In the genomic region with DNA sequence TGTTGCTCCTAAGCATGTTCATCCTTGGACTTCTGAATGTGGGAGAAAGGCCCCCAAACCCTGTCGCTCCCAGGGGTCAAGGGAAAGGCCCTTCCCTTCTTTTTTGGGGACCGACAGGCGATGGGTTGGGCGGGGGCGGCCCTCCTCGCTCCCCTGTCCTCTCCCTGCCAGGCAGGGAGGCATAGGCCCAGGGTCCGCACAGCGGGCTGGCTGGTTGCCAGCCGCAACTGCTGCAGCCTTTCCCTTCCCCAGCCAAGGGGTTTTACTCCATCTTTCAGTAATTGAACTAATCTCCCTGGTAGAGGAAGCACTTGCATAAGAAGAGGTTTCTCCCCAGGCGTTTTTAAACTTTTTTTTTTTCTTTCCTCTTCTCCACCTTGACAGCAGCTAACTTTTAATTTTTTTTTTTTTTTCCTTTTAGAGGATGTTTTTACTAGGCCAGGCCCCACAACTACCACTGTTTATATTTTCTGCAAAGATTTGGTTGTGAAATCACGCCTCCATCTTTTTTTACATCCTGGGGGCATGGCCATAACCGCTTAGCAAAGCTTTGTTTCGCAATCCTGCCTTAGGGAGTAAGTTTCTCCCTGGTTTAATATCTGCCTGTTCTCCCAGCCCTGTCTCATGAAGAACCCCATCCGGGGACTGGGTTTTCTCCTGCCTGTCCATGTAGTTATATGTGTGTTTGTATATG, we compare ENCODE assay signal across 9 cellular contexts.
A peak's percentile ranks its signal among the peaks of the same experiment; 100 is the strongest.
DNase-seq lines count a peak whose midpoint lies in the region; ATAC-seq, FAIRE-seq and TF ChIP-seq lines count a peak whose summit lies in the region.
"Had no signal": no experiment of that assay in that cellular context is flagged by ENCODE, and none has a peak within 500 bp of the region (broad histone marks: within the 10 kb centered on the region; RNA-seq: fewer than 3 reads in every experiment).

No MANE protein-coding gene starts in this region.

- H3K36me3 Mint-ChIP-seq in astrocyte (ENCODE audit: low read depth, unreplicated experiment) (no peaks in the 10 kb centered on the region), T-cell (no peaks in the 10 kb centered on the region)

- no peak for FAIRE-seq in astrocyte (lab: Jason Lieb, UNC)

- no peak overlapping the region for H2AFZ ChIP-seq in astrocyte (ENCODE audit: low read depth, low read length)

- ATAC-seq in psoas muscle (no peak), T-cell (replicated peaks in 1 of 4) (no peak)

- H3K27me3 Mint-ChIP-seq in astrocyte (ENCODE audit: low read depth, unreplicated experiment) (no peaks in the 10 kb centered on the region), T-cell (no peaks in the 10 kb centered on the region)

- H3K4me3 ChIP-seq in astrocyte (ENCODE audit: insufficient read depth, low read depth, low read length) (no peak overlapping the region), psoas muscle (no peak overlapping the region)

- DNase-seq in AG08396 (ENCODE audit: low spot score) = peak; percentile 49
- peak; percentile 38 for DNase-seq in HuH-7.5 (ENCODE audit: low spot score)
- peak; percentile 42 for DNase-seq in astrocyte (ENCODE audit: low read depth)
- DNase-seq in left kidney (ENCODE audit: low read depth, low spot score) = peak; percentile 18
- no peak for DNase-seq in psoas muscle
- DNase-seq in DMS79 (lab: John Stamatoyannopoulos, UW) = no peak
- no peak for DNase-seq in T-cell
- no peak for DNase-seq in NCI-H1694 (lab: John Stamatoyannopoulos, UW)
- DNase-seq: NCI-H2171 treated with DMSO at 0.1 percent for 48 hours had no signal

- TF ChIP-seq CTCF in astrocyte (IDR thresholded peaks at IDR 0.05; ENCODE audit: insufficient read depth, low read depth, low read length) = no peak
- TF ChIP-seq CTCF in psoas muscle (IDR thresholded peaks at IDR 0.05) = no peak

- H3K9me3 ChIP-seq in astrocyte (ENCODE audit: insufficient read depth, low read depth, low read length) (no peaks in the 10 kb centered on the region), psoas muscle (no peaks in the 10 kb centered on the region)

- 78 to 86% (median 82%) methylated on average over 13 to 14 of the region's 14 CpGs for WGBS in psoas muscle, 3 donors

- no peak overlapping the region for H3K4me3 Mint-ChIP-seq in astrocyte (ENCODE audit: unreplicated experiment)
- H3K4me3 Mint-ChIP-seq in T-cell = no peak overlapping the region

- H3K36me3 ChIP-seq in astrocyte (ENCODE audit: insufficient read depth, low read length) (no peaks in the 10 kb centered on the region), psoas muscle (ENCODE audit: insufficient read depth in 1 of 2, low read depth in 1 of 2) (no peaks in the 10 kb centered on the region)

- no peak overlapping the region for H3K9ac ChIP-seq in astrocyte (ENCODE audit: low read length)

- intact Hi-C loops in psoas muscle (cut with DNase I) = no loop called here

- no peak overlapping the region for H3K27ac ChIP-seq in astrocyte (ENCODE audit: low read depth, low read length)
- no peak overlapping the region for H3K27ac ChIP-seq in psoas muscle

- H3K79me2 ChIP-seq in astrocyte (ENCODE audit: insufficient read depth, low read length) = no peaks in the 10 kb centered on the region

- H3K4me1 ChIP-seq in astrocyte (ENCODE audit: insufficient read depth, low read length) = no peaks in the 10 kb centered on the region
- H3K4me1 ChIP-seq in psoas muscle = no peaks in the 10 kb centered on the region

- H4K20me1 ChIP-seq in astrocyte (ENCODE audit: insufficient read depth, low read length) = no peaks in the 10 kb centered on the region

- H3K27ac Mint-ChIP-seq in astrocyte (ENCODE audit: unreplicated experiment) (no peak overlapping the region), T-cell (no peak overlapping the region)

- H3K4me2 ChIP-seq in astrocyte (ENCODE audit: low read length) = no peak overlapping the region

- CTCF ChIA-PET in T-cell (lab: Charles Lee) = no interaction called here

- POLR2A ChIA-PET in T-cell (lab: Charles Lee) = no interaction called here

- H3K27me3 ChIP-seq in astrocyte (ENCODE audit: insufficient read depth, low read length) (no peaks in the 10 kb centered on the region), psoas muscle (ENCODE audit: insufficient read depth in 3 of 3, low read length in 2 of 3) (no peaks in the 10 kb centered on the region)

- H3K9me3 Mint-ChIP-seq in astrocyte (ENCODE audit: unreplicated experiment) (no peaks in the 10 kb centered on the region), T-cell (peaks cover 0 to 4% (median 0%) of the 10 kb centered on the region in 3 donors)

- peaks cover 4% of the 10 kb centered on the region for H3K4me1 Mint-ChIP-seq in astrocyte (ENCODE audit: low read depth, unreplicated experiment)
- no peaks in the 10 kb centered on the region for H3K4me1 Mint-ChIP-seq in T-cell

Comparison
In these comparisons a context has a peak if more than half of its experiments do, and no peak if none do; other contexts are left out.
1. DNase-seq: peak in AG08396 (single experiment), HuH-7.5 (single experiment), astrocyte (single experiment) and left kidney (single experiment); none in psoas muscle (0 of 2), DMS79 (single experiment), T-cell (0 of 34) and NCI-H1694 (single experiment).